In the genomic region with DNA sequence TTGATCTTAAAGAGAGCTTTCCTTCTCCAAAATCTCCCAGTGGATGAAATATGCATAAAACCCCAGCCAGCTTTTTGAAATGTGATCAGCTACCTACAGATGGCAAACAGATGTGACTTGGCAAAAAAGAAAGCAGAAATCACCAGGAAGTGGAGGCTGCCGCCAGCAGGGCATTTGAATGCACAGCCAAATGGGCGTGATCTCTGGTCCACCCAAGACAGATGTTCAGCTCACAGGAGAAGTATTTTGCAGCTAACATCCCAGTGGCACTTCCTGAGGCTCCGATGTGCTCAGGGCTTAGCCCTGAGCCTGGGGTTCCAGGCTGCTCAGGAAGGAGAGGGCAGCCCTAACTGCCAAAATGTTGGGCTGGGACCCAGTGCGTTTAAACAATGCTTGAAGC, we compare ENCODE assay signal across 9 cellular contexts.
DNase-seq lines count a peak whose midpoint lies in the region; ATAC-seq lines count a peak whose summit lies in the region.
"Had no signal": no experiment of that assay in that cellular context is flagged by ENCODE, and none has a peak within 500 bp of the region (broad histone marks: within the 10 kb centered on the region; RNA-seq: fewer than 3 reads in every experiment).

No MANE protein-coding gene starts in this region.

- no peak for DNase-seq in CD4-positive, alpha-beta memory T cell
- no peak for DNase-seq in T-cell
- peak; percentile 10 for DNase-seq in left cardiac atrium
- no peak for DNase-seq in activated gamma-delta T cell treated with Interleukin-2 at 50 U/mL for 16 hours
- no peak for DNase-seq in activated T-cell treated with anti-CD3 and anti-CD28 coated beads, Interleukin-2, amount 50 U/mL, for 48 hours
- DNase-seq in caudate nucleus (lab: John Stamatoyannopoulos, UW), result no peak

- H3K4me1 ChIP-seq in CD4-positive, alpha-beta memory T cell (ENCODE audit: insufficient read depth, low read length), result peaks cover 51% of the 10 kb centered on the region

- ATAC-seq in GM21529 (IDR thresholded peaks at IDR 0.05; ENCODE audit: unreplicated experiment) (peak; percentile 44), T-cell (replicated peaks in 1 of 4) (peak in 2 of 4 experiments; percentile 26 to 28), left cardiac atrium (peak in 1 of 2 donors; percentile 42), HG03439 (IDR thresholded peaks at IDR 0.05; ENCODE audit: unreplicated experiment) (no peak)
- ATAC-seq: Panc1 had no signal

- H3K4me1 Mint-ChIP-seq in CD4-positive, alpha-beta memory T cell, result peaks cover 20 to 81% (median 52%) of the 10 kb centered on the region in 4 donors
- H3K4me1 Mint-ChIP-seq in T-cell, result peaks cover 65 to 86% (median 85%) of the 10 kb centered on the region in 3 donors

- CTCF ChIA-PET in CD4-positive, alpha-beta memory T cell (lab: Charles Lee; ENCODE audit: partially characterized antibody), result interaction anchor here (0.7 to 3.9 kb wide), 10 partner anchors 11 to 92 kb away, joined by 3 to 35 read pairs (median 4); no protein-coding TSS in a partner anchor
- CTCF ChIA-PET in T-cell (lab: Charles Lee), result interaction anchor here in 1 of 2 donors (0.5 to 1.6 kb wide), 2 partner anchors 10 to 13 kb away, joined by 3 read pairs; no protein-coding TSS in a partner anchor

- H3K9me3 ChIP-seq in CD4-positive, alpha-beta memory T cell (ENCODE audit: control insufficient read depth in 1 of 2, low read length in 2 of 2), result no peaks in the 10 kb centered on the region

- peaks cover 39 to 84% of the 10 kb centered on the region in 2 donors for H3K36me3 Mint-ChIP-seq in CD4-positive, alpha-beta memory T cell
- peaks cover 34% of the 10 kb centered on the region for H3K36me3 Mint-ChIP-seq in T-cell

- H3K36me3 ChIP-seq in CD4-positive, alpha-beta memory T cell (ENCODE audit: insufficient read depth, low read length), result peaks cover 51% of the 10 kb centered on the region

- H3K9me3 Mint-ChIP-seq in CD4-positive, alpha-beta memory T cell, result no peaks in the 10 kb centered on the region
- H3K9me3 Mint-ChIP-seq in T-cell, result no peaks in the 10 kb centered on the region

- H3K27me3 Mint-ChIP-seq in CD4-positive, alpha-beta memory T cell, result no peaks in the 10 kb centered on the region
- no peaks in the 10 kb centered on the region for H3K27me3 Mint-ChIP-seq in T-cell

- POLR2A ChIA-PET in CD4-positive, alpha-beta memory T cell (lab: Charles Lee; ENCODE audit: partially characterized antibody), result interaction anchor here (0.7 to 1.4 kb wide), 3 partner anchors 17 to 55 kb away, joined by 3 to 7 read pairs (median 4); no protein-coding TSS in a partner anchor
- POLR2A ChIA-PET in T-cell (lab: Charles Lee), result interaction anchor here in 1 of 2 donors (1.2 kb wide), 1 partner anchor 10 kb away, joined by 4 read pairs; no protein-coding TSS in a partner anchor

- H3K27me3 ChIP-seq in CD4-positive, alpha-beta memory T cell (ENCODE audit: insufficient read depth, low read length), result no peaks in the 10 kb centered on the region

- intact Hi-C loops in CD4-positive, alpha-beta memory T cell (cut with micrococcal nuclease), result no loop called here
- intact Hi-C loops in left cardiac atrium (cut with DNase I), result no loop called here

- H3K4me3 Mint-ChIP-seq in CD4-positive, alpha-beta memory T cell, result peak overlapping the region in 1 of 8 donors; percentile 32
- peak overlapping the region in 1 of 3 donors; percentile 21 for H3K4me3 Mint-ChIP-seq in T-cell

- H3K4me3 ChIP-seq in CD4-positive, alpha-beta memory T cell (ENCODE audit: low read length in 2 of 2), result no peak overlapping the region

- peak overlapping the region in 6 of 7 donors; percentile 47 to 91 (median 82) for H3K27ac Mint-ChIP-seq in CD4-positive, alpha-beta memory T cell
- H3K27ac Mint-ChIP-seq in T-cell, result peak overlapping the region; percentile 81 to 88

- H3K27ac ChIP-seq in CD4-positive, alpha-beta memory T cell (ENCODE audit: low read depth, low read length), result no peak overlapping the region
- H3K27ac ChIP-seq in caudate nucleus (ENCODE audit: low read depth, low read length), result no peak overlapping the region
